In genomic region chr6:41443616-41444525, GRCh38 we compare ENCODE assay signal across 15 cellular contexts.
DNase-seq lines count a peak whose midpoint lies in the region; ATAC-seq and TF ChIP-seq lines count a peak whose summit lies in the region.
"Had no signal": no experiment of that assay in that cellular context is flagged by ENCODE, and none has a peak within 500 bp of the region (broad histone marks: within the 10 kb centered on the region; RNA-seq: fewer than 3 reads in every experiment).

No MANE protein-coding gene starts in this region.

- no peak overlapping the region for H3K4me3 Mint-ChIP-seq in activated T-cell treated with anti-CD3 and anti-CD28 coated beads, Interleukin-2, amount 50 U/mL, for 24 hours

- TF ChIP-seq POLR2A in ovary (IDR thresholded peaks at IDR 0.05) (no peak), uterus (IDR thresholded peaks at IDR 0.05) (no peak)

- H3K9me3 ChIP-seq in ovary (no peaks in the 10 kb centered on the region), uterus (no peaks in the 10 kb centered on the region)
- H3K9me3 ChIP-seq: neutrophil had no signal

- H3K4me1 ChIP-seq in ovary (ENCODE audit: insufficient read depth) (peaks cover 8% of the 10 kb centered on the region), uterus (peaks cover 10 to 11% of the 10 kb centered on the region in 2 donors)

- peaks cover 17% of the 10 kb centered on the region for H3K27me3 Mint-ChIP-seq in activated T-cell treated with anti-CD3 and anti-CD28 coated beads, Interleukin-2, amount 50 U/mL, for 24 hours

- peaks cover 37% of the 10 kb centered on the region for H3K4me1 Mint-ChIP-seq in activated T-cell treated with anti-CD3 and anti-CD28 coated beads, Interleukin-2, amount 50 U/mL, for 24 hours (ENCODE audit: low read depth)

- no peak for TF ChIP-seq EP300 in ovary (IDR thresholded peaks at IDR 0.05)

- 11 to 12% (median 12%) methylated on average over 15 of the region's 15 CpGs for WGBS in ovary, 3 donors

- TF ChIP-seq CTCF in ovary (IDR thresholded peaks at IDR 0.05) (no peak), uterus (IDR thresholded peaks at IDR 0.05) (no peak)

- peak overlapping the region; percentile 60 to 78 for H3K27ac ChIP-seq in ovary
- peak overlapping the region; percentile 84 to 92 for H3K27ac ChIP-seq in uterus
- H3K27ac ChIP-seq: 22Rv1, neutrophil had no signal

- ATAC-seq in left ventricle myocardium superior, result peak; percentile 82
- ATAC-seq in GM18502 (IDR thresholded peaks at IDR 0.05; ENCODE audit: poor library complexity, unreplicated experiment), result no peak
- ATAC-seq in GM19395 (IDR thresholded peaks at IDR 0.05; ENCODE audit: unreplicated experiment), result no peak
- ATAC-seq: stimulated activated naive CD8-positive, alpha-beta T cell treated with anti-CD3 and anti-CD28 coated beads, Interleukin-15, Interleukin-2, amounts not matched to agents 100 U/mL and 50 U/mL, for 24 hours had no signal

- no peak for DNase-seq in activated T-cell treated with anti-CD3 and anti-CD28 coated beads, Interleukin-2, amount 50 U/mL, for 24 hours
- no peak for DNase-seq in activated T-cell treated with anti-CD3 and anti-CD28 coated beads for 4 hours
- DNase-seq in left ventricle myocardium superior, result peak; percentile 61
- DNase-seq in ovary, result peak; percentile 69 to 78 (median 74)
- peak; percentile 81 to 84 for DNase-seq in uterus
- no peak for DNase-seq in anterior cingulate cortex (lab: John Stamatoyannopoulos, UW)
- DNase-seq: NCI-H1417 treated with DMSO at 0.1 percent for 48 hours; NCI-H748 treated with DMSO at 0.1 percent for 48 hours; SHP77 treated with DMSO at 0.1 percent for 48 hours; stimulated activated CD4-positive, alpha-beta T cell treated with anti-CD3 and anti-CD28 coated beads, Interleukin-2, amount 100 ng/mL, for 48 hours; stimulated activated naive CD8-positive, alpha-beta T cell treated with anti-CD3 and anti-CD28 coated beads, Interleukin-15, Interleukin-2, amounts not matched to agents 100 U/mL and 50 U/mL, for 24 hours had no signal

- intact Hi-C loops in left ventricle myocardium superior (cut with micrococcal nuclease), result no loop called here
- intact Hi-C loops in ovary (cut with DNase I), result no loop called here
- intact Hi-C loops in uterus (cut with DNase I; ENCODE audit: low total_unique reads), result no loop called here

- H3K27me3 ChIP-seq in ovary (no peaks in the 10 kb centered on the region), uterus (no peaks in the 10 kb centered on the region)

- H3K36me3 Mint-ChIP-seq in activated T-cell treated with anti-CD3 and anti-CD28 coated beads, Interleukin-2, amount 50 U/mL, for 24 hours (ENCODE audit: low read depth), result no peaks in the 10 kb centered on the region

- H3K4me3 ChIP-seq in ovary (peak overlapping the region; percentile 15), uterus (peak overlapping the region in 1 of 2 donors; percentile 33)

- H3K9me3 Mint-ChIP-seq in activated T-cell treated with anti-CD3 and anti-CD28 coated beads, Interleukin-2, amount 50 U/mL, for 24 hours, result no peaks in the 10 kb centered on the region

- H3K27ac Mint-ChIP-seq in activated T-cell treated with anti-CD3 and anti-CD28 coated beads, Interleukin-2, amount 50 U/mL, for 24 hours, result peak overlapping the region; percentile 48

- H3K36me3 ChIP-seq in ovary (no peaks in the 10 kb centered on the region), uterus (no peaks in the 10 kb centered on the region)
- H3K36me3 ChIP-seq: neutrophil had no signal

Comparison
In these comparisons a context has a peak if more than half of its experiments do, and no peak if none do; other contexts are left out.
1. DNase-seq: peak in left ventricle myocardium superior (single experiment), ovary (5 of 5) and uterus (2 of 2); none in activated T-cell treated with anti-CD3 and anti-CD28 coated beads, Interleukin-2, amount 50 U/mL, for 24 hours (single experiment), activated T-cell treated with anti-CD3 and anti-CD28 coated beads for 4 hours (single experiment) and anterior cingulate cortex (0 of 58).